Comparison of ENCODE assay signal across 8 cellular contexts in genomic region chr1:244836598-244836997, GRCh38. TPM values are rescaled to one million over a fixed set of nuclear protein-coding genes. Genes with fewer than 3 reads are reported as not detected.
A peak's percentile ranks its signal among the peaks of the same experiment; 100 is the strongest.
DNase-seq lines count a peak whose midpoint lies in the region; ATAC-seq and TF ChIP-seq lines count a peak whose summit lies in the region.

No MANE protein-coding gene starts in this region.

- peaks cover 7% of the 10 kb centered on the region for H3K9me3 Mint-ChIP-seq in activated naive CD8-positive, alpha-beta T cell (ENCODE audit: low read depth)
- H3K9me3 Mint-ChIP-seq in immature natural killer cell = no peaks in the 10 kb centered on the region

- peaks cover 3% of the 10 kb centered on the region; the same call in 1 of the 2 replicates for H4K20me1 ChIP-seq in SK-N-SH (ENCODE audit: insufficient read depth)

- peaks cover 60% of the 10 kb centered on the region for H3K4me1 Mint-ChIP-seq in activated naive CD8-positive, alpha-beta T cell (ENCODE audit: low read depth)
- peaks cover 53 to 66% of the 10 kb centered on the region in 2 donors for H3K4me1 Mint-ChIP-seq in immature natural killer cell

- H3K36me3 ChIP-seq in SK-N-SH (replicated peaks in 1 of 2; ENCODE audit: control insufficient read depth in 1 of 2, insufficient read depth in 2 of 2, low read length in 1 of 2) (peaks cover 36 to 41% of the 10 kb centered on the region in 2 experiments), suprapubic skin (peaks cover 23% of the 10 kb centered on the region)

- no peak overlapping the region for H2AFZ ChIP-seq in SK-N-SH (ENCODE audit: low read depth)

- H3K4me2 ChIP-seq in SK-N-SH = peak overlapping the region; percentile 81

- ATAC-seq in SK-N-SH treated with all-trans-retinoic acid at 6 μM for 48 hours = no peak

- peak overlapping the region; percentile 95 for H3K4me3 Mint-ChIP-seq in activated naive CD8-positive, alpha-beta T cell
- peak overlapping the region; percentile 88 to 99 (median 95) for H3K4me3 Mint-ChIP-seq in immature natural killer cell

- POLR2A ChIA-PET in SK-N-SH (lab: Yijun Ruan, JAX) = interaction anchor here (0.9 to 3.7 kb wide), 5 partner anchors 22 to 205 kb away, joined by 4 to 33 read pairs (median 19); partner anchors contain the start of gene HNRNPU

- H3K9me3 ChIP-seq in SK-N-SH (no peaks in the 10 kb centered on the region), suprapubic skin (no peaks in the 10 kb centered on the region)

- peak overlapping the region; percentile 94 for H3K27ac Mint-ChIP-seq in activated naive CD8-positive, alpha-beta T cell
- peak overlapping the region; percentile 91 to 97 (median 94) for H3K27ac Mint-ChIP-seq in immature natural killer cell

- peaks cover 58% of the 10 kb centered on the region for H3F3A ChIP-seq in SK-N-SH (replicated peaks; ENCODE audit: insufficient read depth)

- no peak for TF ChIP-seq RAD21 in SK-N-SH (IDR thresholded peaks at IDR 0.05; ENCODE audit: low read length)

- no peaks in the 10 kb centered on the region for H3K27me3 Mint-ChIP-seq in activated naive CD8-positive, alpha-beta T cell
- peaks cover 10 to 16% (median 12%) of the 10 kb centered on the region in 3 donors for H3K27me3 Mint-ChIP-seq in immature natural killer cell (ENCODE audit: low read depth in 3 of 3)

- no peaks in the 10 kb centered on the region for H3K9me2 ChIP-seq in SK-N-SH

- TF ChIP-seq EP300 in SK-N-SH (IDR thresholded peaks at IDR 0.05; ENCODE audit: borderline replicate concordance in 1 of 2, low read depth in 1 of 2, low read length in 1 of 2) (no peak), suprapubic skin (IDR thresholded peaks at IDR 0.05) (no peak)

- CTCF ChIA-PET in SK-N-SH (lab: Yijun Ruan, JAX) = interaction anchor here (0.6 to 3.3 kb wide), 7 partner anchors 10 to 206 kb away, joined by 3 to 14 read pairs (median 4); no protein-coding TSS in a partner anchor

- DNase-seq in SK-N-SH (no peak), immature natural killer cell (no peak), suprapubic skin (ENCODE audit: low spot score in 2 of 2) (no peak), NCI-H524 (lab: John Stamatoyannopoulos, UW) (no peak), NCI-H1694 (lab: John Stamatoyannopoulos, UW) (no peak), NCI-H2171 (lab: John Stamatoyannopoulos, UW) (no peak)

- no peaks in the 10 kb centered on the region for H3K27me3 ChIP-seq in SK-N-SH (ENCODE audit: insufficient read depth)
- H3K27me3 ChIP-seq in suprapubic skin = no peaks in the 10 kb centered on the region

- no peak for TF ChIP-seq CTCF in SK-N-SH (IDR thresholded peaks at IDR 0.05)
- TF ChIP-seq CTCF in suprapubic skin (IDR thresholded peaks at IDR 0.05) = no peak

- peak overlapping the region; percentile 71 to 83 for H3K4me3 ChIP-seq in SK-N-SH (ENCODE audit: low read depth in 2 of 2, low read length in 1 of 2)
- peak overlapping the region; percentile 91 for H3K4me3 ChIP-seq in suprapubic skin

- no peak for TF ChIP-seq POLR2A in suprapubic skin (IDR thresholded peaks at IDR 0.05)

- peak overlapping the region; percentile 97 to 99 for H3K27ac ChIP-seq in SK-N-SH (ENCODE audit: low read depth in 2 of 2, low read length in 1 of 2)
- H3K27ac ChIP-seq in suprapubic skin = peak overlapping the region; percentile 99

- peaks cover 24% of the 10 kb centered on the region for H3K36me3 Mint-ChIP-seq in activated naive CD8-positive, alpha-beta T cell
- H3K36me3 Mint-ChIP-seq in immature natural killer cell = peaks cover 3 to 13% (median 7%) of the 10 kb centered on the region in 3 donors

- peaks cover 60% of the 10 kb centered on the region for H3K79me2 ChIP-seq in SK-N-SH (ENCODE audit: insufficient read depth)

- H3K9ac ChIP-seq in SK-N-SH = peak overlapping the region; percentile 88

- H3K4me1 ChIP-seq in SK-N-SH (ENCODE audit: control insufficient read depth in 1 of 2, insufficient read depth in 2 of 2, low read depth in 1 of 2, low read length in 1 of 2) (peaks cover 13 to 15% of the 10 kb centered on the region in 2 experiments; a peak in 3 of 4 replicates), suprapubic skin (peaks cover 31% of the 10 kb centered on the region)

- WGBS in SK-N-SH (ENCODE audit: low lambda C conversion rate) = 22% methylated on average over 3 of the region's 3 CpGs
- WGBS in suprapubic skin = 15% methylated on average over 3 of the region's 3 CpGs

TF ChIP-seq in SK-N-SH, 30 proteins besides CTCF, POLR2A, EP300 and RAD21 (continues in another document):
- TF ChIP-seq REST (IDR thresholded peaks at IDR 0.05; ENCODE audit: low read depth, low read length) (no peak), NFIC (IDR thresholded peaks at IDR 0.05; ENCODE audit: borderline replicate concordance) (no peak), USF1 (IDR thresholded peaks at IDR 0.05; ENCODE audit: borderline replicate concordance, low read depth) (no peak)

TF ChIP-seq in SK-N-SH treated with all-trans-retinoic acid at 6 μM for 48 hours, 23 proteins besides CTCF, POLR2A, EP300 and RAD21:
- no peak for TF ChIP-seq ZC3H10 (CRISPR knock-in tag; IDR thresholded peaks at IDR 0.05)
- TF ChIP-seq ISL1 (CRISPR knock-in tag; IDR thresholded peaks at IDR 0.05) = no peak
- no peak for TF ChIP-seq TCF4 (CRISPR knock-in tag; IDR thresholded peaks at IDR 0.05; ENCODE audit: borderline replicate concordance)
- TF ChIP-seq TSHZ2 (CRISPR knock-in tag; IDR thresholded peaks at IDR 0.05) = no peak
- TF ChIP-seq RARB (CRISPR knock-in tag; IDR thresholded peaks at IDR 0.05) = no peak
- no peak for TF ChIP-seq ZNF565 (CRISPR knock-in tag; conservative IDR thresholded peaks at IDR 0.05; ENCODE audit: low read depth)
- TF ChIP-seq CREB5 (CRISPR knock-in tag; IDR thresholded peaks at IDR 0.05; ENCODE audit: low read depth) = no peak
- TF ChIP-seq CSDC2 (CRISPR knock-in tag; IDR thresholded peaks at IDR 0.05) = no peak

RNA-seq across cellular contexts. Expression of gene COX20, which starts 1.1 kb away (rescaled TPM):
- polyA plus RNA-seq in SK-N-SH (2012; rRNA removed) (24.8 and 29.0 TPM in 2 replicates), immature natural killer cell (10 to 100 TPM; 41.5 to 57.4 (median 43.8) TPM)
- polyA plus RNA-seq in SK-N-SH (2012; cell fraction: cytosol; rRNA removed) = 36.2 and 56.6 TPM in 2 replicates
- 14.9 and 27.5 TPM in 2 replicates for polyA plus RNA-seq in SK-N-SH (2012; cell fraction: nucleus; rRNA removed)
- total RNA-seq in suprapubic skin = 10 to 100 TPM; 19.4 to 30.3 (median 25.3) TPM

RNA-seq across cellular contexts. Expression of gene HNRNPU, which starts 27.7 kb away (rescaled TPM):
- 130 and 164 TPM in 2 replicates for polyA plus RNA-seq in SK-N-SH (2012; rRNA removed)
- 172 and 202 TPM in 2 replicates for polyA plus RNA-seq in SK-N-SH (2012; cell fraction: cytosol; rRNA removed)
- 102 and 124 TPM in 2 replicates for polyA plus RNA-seq in SK-N-SH (2012; cell fraction: nucleus; rRNA removed)
- polyA plus RNA-seq in immature natural killer cell = 100 to 1,000 TPM; 110 to 398 (median 137) TPM
- 100 to 1,000 TPM; 275 to 441 (median 310) TPM for total RNA-seq in suprapubic skin
